Comparison of ENCODE assay signal across 15 cellular contexts in the genomic region with DNA sequence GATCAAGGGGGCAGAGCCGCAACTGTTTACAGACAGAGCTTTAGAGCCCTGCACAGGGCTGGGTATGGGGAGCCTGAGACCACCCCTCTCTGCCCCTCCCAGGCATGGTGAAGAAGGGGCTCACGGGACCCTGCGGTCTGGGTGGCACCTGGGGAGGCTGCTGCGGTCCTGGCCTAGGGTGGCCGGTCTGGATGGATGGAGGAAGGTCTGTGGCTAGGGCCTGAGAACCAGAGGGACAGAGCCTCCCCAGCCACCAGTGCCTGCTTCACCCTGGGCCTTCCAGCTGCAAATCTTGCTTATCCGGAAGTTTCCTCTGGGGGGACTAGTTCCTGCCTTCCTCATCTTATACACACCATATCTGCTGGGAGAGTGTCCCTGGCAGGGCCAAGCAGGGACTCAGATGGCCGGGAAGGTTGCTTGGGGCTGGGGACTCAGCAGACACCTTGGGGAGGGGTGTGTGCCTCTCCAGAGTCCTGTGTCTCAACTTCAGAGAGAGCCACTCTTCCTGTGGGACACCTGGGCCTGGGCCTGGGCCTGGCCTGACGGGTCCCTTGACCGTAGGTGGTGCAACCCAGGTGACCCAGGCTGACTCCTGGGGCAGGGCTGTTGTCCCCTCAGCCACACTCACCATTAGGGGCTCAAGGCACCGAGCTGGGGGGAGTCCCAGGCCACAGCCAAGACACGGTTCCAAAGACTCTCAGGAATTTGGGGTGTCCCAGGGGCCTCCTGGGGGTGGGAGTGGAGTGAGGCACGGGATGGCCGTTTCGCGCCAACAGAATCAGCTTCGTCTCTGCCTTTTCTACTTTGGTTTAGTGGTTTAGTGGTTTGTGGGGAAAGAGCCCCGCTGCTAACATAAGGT. TPM values are rescaled to one million over a fixed set of nuclear protein-coding genes. Genes with fewer than 3 reads are reported as not detected.
"Had no signal": no experiment of that assay in that cellular context is flagged by ENCODE, and none has a peak within 500 bp of the region (broad histone marks: within the 10 kb centered on the region; RNA-seq: fewer than 3 reads in every experiment).

No MANE protein-coding gene starts in this region.

- H3K9me3 ChIP-seq: lower lobe of right lung, SJSA1 had no signal

- H3K27ac ChIP-seq: epithelial cell of prostate, lower lobe of right lung, SJSA1 had no signal

- DNase-seq: activated CD4-positive, alpha-beta memory T cell treated with anti-CD3 and anti-CD28 coated beads for 36 hours; activated CD4-positive, CD25-positive, alpha-beta regulatory T cell treated with anti-CD3 and anti-CD28 coated beads, Interleukin-2, amount 50 U/mL, for 72 hours; activated naive CD4-positive, alpha-beta T cell treated with anti-CD3 and anti-CD28 coated beads for 36 hours; effector memory CD8-positive, alpha-beta T cell; kidney glomerular epithelial cell; lower lobe of right lung; naive thymus-derived CD4-positive, alpha-beta T cell; SW 1271 had no signal

- ATAC-seq: effector memory CD8-positive, alpha-beta T cell; lower lobe of right lung; naive thymus-derived CD4-positive, alpha-beta T cell had no signal

- H3K36me3 ChIP-seq: lower lobe of right lung, SJSA1 had no signal

- H3K27me3 ChIP-seq: SJSA1 had no signal

- H3K4me1 ChIP-seq: lower lobe of right lung, SJSA1 had no signal

- H3K4me3 ChIP-seq: lower lobe of right lung, SJSA1 had no signal

RNA-seq across cellular contexts. Expression of gene ACTRT2, which starts 52.0 kb away (rescaled TPM):
- total RNA-seq: activated CD4-positive, alpha-beta memory T cell treated with anti-CD3 and anti-CD28 coated beads for 36 hours; activated naive CD4-positive, alpha-beta T cell treated with anti-CD3 and anti-CD28 coated beads for 36 hours; activated T-helper 1 cell treated with anti-CD3 and anti-CD28 coated beads, Interleukin-12 subunit alpha, Interleukin-12 subunit beta, Interleukin-2, Interleukin-4 antibody, amounts not matched to agents 30 ng/mL and 10 ng/mL and 1 ng/mL, durations not matched to agents 14 hours and 24 hours and 36 hours; cardiac septum; lower lobe of right lung; naive thymus-derived CD4-positive, alpha-beta T cell; pulmonary artery endothelial cell; SJSA1; skeletal muscle tissue; subcutaneous adipose tissue had no signal
- polyA plus RNA-seq: naive thymus-derived CD4-positive, alpha-beta T cell had no signal
